8 cellular contexts compared by ENCODE assay signal in the genomic region with DNA sequence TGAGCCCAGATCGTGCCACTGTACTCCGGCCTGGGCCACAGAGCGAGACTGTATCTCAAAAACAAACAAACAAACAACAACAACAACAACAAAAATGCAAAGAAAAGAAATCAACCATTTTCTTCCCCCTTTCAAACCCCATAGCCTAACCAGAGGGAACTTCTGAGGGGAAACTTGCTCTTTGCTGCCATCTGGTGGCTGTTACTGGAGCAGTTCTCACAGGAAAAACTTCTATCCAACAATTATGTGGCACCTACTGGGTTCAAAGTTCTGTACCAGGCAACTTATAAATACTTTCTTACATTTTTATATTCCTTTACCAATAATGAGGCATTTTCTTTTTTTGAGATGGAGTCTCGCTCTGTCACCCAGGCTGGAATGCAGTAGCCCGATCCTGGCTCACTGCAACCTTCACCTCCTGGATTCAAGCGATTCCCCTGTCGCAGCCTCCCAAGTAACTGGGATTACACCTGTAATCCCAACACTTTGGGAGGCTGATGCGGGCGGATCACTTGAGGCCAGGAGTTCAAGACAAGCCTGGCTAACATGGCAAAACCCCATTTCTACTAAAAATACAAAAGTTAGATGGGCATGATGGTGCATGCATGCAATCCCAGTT. TPM values are rescaled to one million over a fixed set of nuclear protein-coding genes. Genes with fewer than 3 reads are reported as not detected.
DNase-seq lines count a peak whose midpoint lies in the region; ATAC-seq and TF ChIP-seq lines count a peak whose summit lies in the region.

No MANE protein-coding gene starts in this region.

- H3K27ac Mint-ChIP-seq in endothelial cell (ENCODE audit: unreplicated experiment) = no peak overlapping the region
- no peak overlapping the region for H3K27ac Mint-ChIP-seq in naive thymus-derived CD4-positive, alpha-beta T cell
- H3K27ac Mint-ChIP-seq in stimulated activated effector memory CD8-positive, alpha-beta T cell treated with anti-CD3 and anti-CD28 coated beads, Interleukin-12 subunit alpha, Interleukin-12 subunit beta, amount 100 ng/mL, for 72 hours = no peak overlapping the region

- no peaks in the 10 kb centered on the region for H3K9me3 Mint-ChIP-seq in endothelial cell (ENCODE audit: unreplicated experiment)
- H3K9me3 Mint-ChIP-seq in naive thymus-derived CD4-positive, alpha-beta T cell = no peaks in the 10 kb centered on the region
- H3K9me3 Mint-ChIP-seq in stimulated activated effector memory CD8-positive, alpha-beta T cell treated with anti-CD3 and anti-CD28 coated beads, Interleukin-12 subunit alpha, Interleukin-12 subunit beta, amount 100 ng/mL, for 72 hours = no peaks in the 10 kb centered on the region

- no peak overlapping the region for H3K4me3 ChIP-seq in naive thymus-derived CD4-positive, alpha-beta T cell (ENCODE audit: low read length)

- H3K27me3 Mint-ChIP-seq in endothelial cell (ENCODE audit: unreplicated experiment) = no peaks in the 10 kb centered on the region
- H3K27me3 Mint-ChIP-seq in naive thymus-derived CD4-positive, alpha-beta T cell = peaks cover 0 to 7% (median 0%) of the 10 kb centered on the region in 5 donors

- H3K9me3 ChIP-seq in naive thymus-derived CD4-positive, alpha-beta T cell (ENCODE audit: control insufficient read depth in 2 of 3, low read length in 3 of 3) = no peaks in the 10 kb centered on the region

- no peaks in the 10 kb centered on the region for H3K4me1 ChIP-seq in naive thymus-derived CD4-positive, alpha-beta T cell (ENCODE audit: control insufficient read depth in 2 of 2, insufficient read depth in 2 of 2, low read length in 2 of 2)

- no peak overlapping the region for H3K4me3 Mint-ChIP-seq in endothelial cell (ENCODE audit: unreplicated experiment)
- no peak overlapping the region for H3K4me3 Mint-ChIP-seq in naive thymus-derived CD4-positive, alpha-beta T cell
- H3K4me3 Mint-ChIP-seq in stimulated activated effector memory CD8-positive, alpha-beta T cell treated with anti-CD3 and anti-CD28 coated beads, Interleukin-12 subunit alpha, Interleukin-12 subunit beta, amount 100 ng/mL, for 72 hours = no peak overlapping the region

- H3K36me3 Mint-ChIP-seq in endothelial cell (ENCODE audit: low read depth, unreplicated experiment) = no peaks in the 10 kb centered on the region
- no peaks in the 10 kb centered on the region for H3K36me3 Mint-ChIP-seq in naive thymus-derived CD4-positive, alpha-beta T cell
- H3K36me3 Mint-ChIP-seq in stimulated activated effector memory CD8-positive, alpha-beta T cell treated with anti-CD3 and anti-CD28 coated beads, Interleukin-12 subunit alpha, Interleukin-12 subunit beta, amount 100 ng/mL, for 72 hours = no peaks in the 10 kb centered on the region

- CTCF ChIA-PET in naive thymus-derived CD4-positive, alpha-beta T cell (lab: Charles Lee) = interaction anchor here (0.7 kb wide), 1 partner anchor 138 kb away, joined by 7 read pairs; no protein-coding TSS in a partner anchor

- no peaks in the 10 kb centered on the region for H3K27me3 ChIP-seq in naive thymus-derived CD4-positive, alpha-beta T cell (ENCODE audit: control insufficient read depth in 2 of 2, insufficient read depth in 2 of 2, low read length in 2 of 2)

- H3K4me1 Mint-ChIP-seq in endothelial cell (ENCODE audit: unreplicated experiment) = no peaks in the 10 kb centered on the region
- H3K4me1 Mint-ChIP-seq in naive thymus-derived CD4-positive, alpha-beta T cell = no peaks in the 10 kb centered on the region
- no peaks in the 10 kb centered on the region for H3K4me1 Mint-ChIP-seq in stimulated activated effector memory CD8-positive, alpha-beta T cell treated with anti-CD3 and anti-CD28 coated beads, Interleukin-12 subunit alpha, Interleukin-12 subunit beta, amount 100 ng/mL, for 72 hours

- peak; percentile 84 for TF ChIP-seq CTCF in endothelial cell (IDR thresholded peaks at IDR 0.05; ENCODE audit: unreplicated experiment)

- peak; percentile 89 for ATAC-seq in naive thymus-derived CD4-positive, alpha-beta T cell
- peak; percentile 61 for ATAC-seq in stimulated activated effector memory CD8-positive, alpha-beta T cell treated with anti-CD3 and anti-CD28 coated beads, Interleukin-12 subunit alpha, Interleukin-12 subunit beta, amount 100 ng/mL, for 72 hours

- DNase-seq in Ammon's horn (ENCODE audit: low spot score) (peak; percentile 81), GOT3 (lab: John Stamatoyannopoulos, UW) (peak; percentile 3), NCI-H82 (lab: John Stamatoyannopoulos, UW) (peak; percentile 77), endothelial cell (ENCODE audit: low spot score) (peak; percentile 70), GDM1 (lab: John Stamatoyannopoulos, UW) (no peak)
- peak in 2 of 3 experiments; percentile 43 to 58 for DNase-seq in activated CD8-positive, alpha-beta memory T cell treated with anti-CD3 and anti-CD28 coated beads for 48 hours (ENCODE audit: low read depth in 2 of 3, low spot score in 2 of 3)
- peak; percentile 28 to 67 (median 51) for DNase-seq in naive thymus-derived CD4-positive, alpha-beta T cell
- DNase-seq in stimulated activated effector memory CD8-positive, alpha-beta T cell treated with anti-CD3 and anti-CD28 coated beads, Interleukin-12 subunit alpha, Interleukin-12 subunit beta, amount 100 ng/mL, for 72 hours (ENCODE audit: low spot score in 2 of 2) = peak; percentile 56 to 76

- H3K27ac ChIP-seq in naive thymus-derived CD4-positive, alpha-beta T cell (ENCODE audit: low read depth, low read length) = no peak overlapping the region

- H3K36me3 ChIP-seq in naive thymus-derived CD4-positive, alpha-beta T cell (ENCODE audit: control insufficient read depth in 2 of 3, insufficient read depth in 3 of 3, low read length in 3 of 3) = no peaks in the 10 kb centered on the region

- intact Hi-C loops in naive thymus-derived CD4-positive, alpha-beta T cell (cut with micrococcal nuclease) = loop anchor here (1.0 to 2.0 kb wide), 4 partner anchors 50 to 149 kb away; no protein-coding TSS in a partner anchor

- POLR2A ChIA-PET in naive thymus-derived CD4-positive, alpha-beta T cell (lab: Charles Lee) = no interaction called here

RNA-seq across cellular contexts. Expression of gene BICDL1, which starts 50.9 kb away (rescaled TPM):
- 2.8 TPM for total RNA-seq in endothelial cell (ENCODE audit: unreplicated experiment)
- 100 to 1,000 TPM in 4 of 5 experiments, 10 to 100 TPM in 1; 75.8 to 156 (median 143) TPM for total RNA-seq in naive thymus-derived CD4-positive, alpha-beta T cell
- polyA plus RNA-seq in naive thymus-derived CD4-positive, alpha-beta T cell = 1 to 10 TPM; 2.4 to 2.7 TPM

Comparison
In these comparisons a context has a peak if more than half of its experiments do, and no peak if none do; other contexts are left out.
1. RNA of gene BICDL1, which starts 50.9 kb away (total RNA-seq): 75.8 to 156 TPM in naive thymus-derived CD4-positive, alpha-beta T cell; 2.8 TPM in endothelial cell (single experiment); every median in the first group is over 10 times any median in the second.